Comparison of ENCODE assay signal across 8 cellular contexts in the genomic region with DNA sequence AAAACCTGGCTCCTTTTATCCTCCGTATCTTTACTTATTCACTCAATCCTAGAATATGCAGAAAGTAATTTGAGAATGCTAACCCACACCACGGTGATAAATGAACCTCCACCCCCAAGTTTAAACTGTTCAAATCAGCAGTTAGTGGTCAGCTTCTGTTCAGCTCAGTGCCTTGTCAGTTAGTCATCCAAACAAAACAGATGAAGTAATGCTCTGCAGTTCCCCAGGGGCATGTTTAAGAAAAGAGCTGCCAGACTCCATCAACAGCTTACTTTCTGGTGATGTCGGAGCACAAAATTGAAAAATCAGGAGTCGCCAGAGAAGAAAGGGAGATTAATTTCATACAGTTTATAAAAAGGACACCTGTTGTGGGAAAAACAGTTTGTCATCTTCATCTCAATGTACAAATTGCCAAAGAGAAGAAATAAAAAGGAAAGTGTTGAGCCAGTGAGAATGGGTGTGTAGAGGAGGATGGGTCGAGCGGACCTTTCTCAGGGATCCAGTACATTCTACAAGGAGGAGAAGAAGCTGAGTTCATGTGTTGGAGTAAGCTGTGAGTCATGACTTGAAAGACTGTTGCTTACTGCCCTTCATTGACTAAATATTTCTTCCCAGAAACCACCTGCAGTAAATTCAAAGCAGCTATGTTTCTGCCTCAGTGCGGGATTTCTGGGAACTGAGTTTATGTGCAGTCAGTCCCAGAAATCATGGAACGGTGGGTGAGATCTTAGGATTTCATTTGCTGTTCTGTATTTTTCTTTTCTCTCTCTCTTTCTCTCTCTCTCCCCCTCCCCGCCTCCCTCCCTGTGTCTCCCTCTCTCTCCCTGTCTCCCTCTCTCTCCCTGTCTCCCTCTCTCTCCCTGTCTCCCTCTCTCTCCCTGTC. TPM values are rescaled to one million over a fixed set of nuclear protein-coding genes. Genes with fewer than 3 reads are reported as not detected.
DNase-seq lines count a peak whose midpoint lies in the region; ATAC-seq, FAIRE-seq and TF ChIP-seq lines count a peak whose summit lies in the region.

No MANE protein-coding gene starts in this region.

- no peaks in the 10 kb centered on the region for H3K36me3 Mint-ChIP-seq in activated T-helper 17 cell treated with anti-CD3 and anti-CD28 coated beads, Interleukin-2, amount 50 U/mL, for 72 hours (ENCODE audit: low read depth)
- H3K36me3 Mint-ChIP-seq in activated T-helper 2 cell treated with anti-CD3 and anti-CD28 coated beads, Interferon-gamma antibody, Interleukin-2, Interleukin-4, amounts not matched to agents 10 μg/mL and 5 μg/mL and 100 μg/mL, durations not matched to agents 14 hours and 24 hours and 36 hours (ENCODE audit: low read depth), result no peaks in the 10 kb centered on the region
- H3K36me3 Mint-ChIP-seq in activated CD8-positive, alpha-beta T cell treated with anti-CD3 and anti-CD28 coated beads for 36 hours (ENCODE audit: low read depth), result no peaks in the 10 kb centered on the region

- POLR2A ChIA-PET in HepG2 (lab: Yijun Ruan, JAX), result interaction anchor here (0.8 to 1.3 kb wide), 2 partner anchors 9 to 11 kb away, joined by 3 to 4 read pairs; no protein-coding TSS in a partner anchor
- POLR2A ChIA-PET in activated CD8-positive, alpha-beta T cell treated with anti-CD3 and anti-CD28 coated beads for 36 hours (lab: Charles Lee), result no interaction called here

- H3K4me1 Mint-ChIP-seq in activated T-helper 17 cell treated with anti-CD3 and anti-CD28 coated beads, Interleukin-2, amount 50 U/mL, for 72 hours, result no peaks in the 10 kb centered on the region
- H3K4me1 Mint-ChIP-seq in activated T-helper 2 cell treated with anti-CD3 and anti-CD28 coated beads, Interferon-gamma antibody, Interleukin-2, Interleukin-4, amounts not matched to agents 10 μg/mL and 5 μg/mL and 100 μg/mL, durations not matched to agents 14 hours and 24 hours and 36 hours (ENCODE audit: low read depth), result no peaks in the 10 kb centered on the region
- peaks cover 6% of the 10 kb centered on the region for H3K4me1 Mint-ChIP-seq in activated CD8-positive, alpha-beta T cell treated with anti-CD3 and anti-CD28 coated beads for 36 hours (ENCODE audit: low read depth)

- peak overlapping the region; percentile 0; the same call in 1 of the 2 replicates for H3K4me3 ChIP-seq in GM12864 (ENCODE audit: low read depth, low read length)
- H3K4me3 ChIP-seq in HepG2 (replicated peaks in 1 of 3; ENCODE audit: insufficient read depth in 1 of 3, low read depth in 2 of 3, low read length in 3 of 3), result no peak overlapping the region

- TF ChIP-seq CTCF in GM12864 (IDR thresholded peaks at IDR 0.05; ENCODE audit: low read depth, low read length, missing control alignments), result no peak
- TF ChIP-seq CTCF in HepG2 (CRISPR knock-in tag; IDR thresholded peaks at IDR 0.05), result no peak
- TF ChIP-seq CTCF in activated CD8-positive, alpha-beta T cell treated with anti-CD3 and anti-CD28 coated beads for 36 hours (IDR thresholded peaks at IDR 0.05), result no peak

- no peak overlapping the region for H3K27ac ChIP-seq in HepG2 (ENCODE audit: extremely low read length, insufficient read depth, low read length)

- TF ChIP-seq RAD21 in HepG2 (CRISPR knock-in tag; IDR thresholded peaks at IDR 0.05), result no peak

- no peak overlapping the region for H3K4me3 Mint-ChIP-seq in activated T-helper 17 cell treated with anti-CD3 and anti-CD28 coated beads, Interleukin-2, amount 50 U/mL, for 72 hours
- no peak overlapping the region for H3K4me3 Mint-ChIP-seq in activated T-helper 2 cell treated with anti-CD3 and anti-CD28 coated beads, Interferon-gamma antibody, Interleukin-2, Interleukin-4, amounts not matched to agents 10 μg/mL and 5 μg/mL and 100 μg/mL, durations not matched to agents 14 hours and 24 hours and 36 hours (ENCODE audit: low read depth)
- no peak overlapping the region for H3K4me3 Mint-ChIP-seq in activated CD8-positive, alpha-beta T cell treated with anti-CD3 and anti-CD28 coated beads for 36 hours

- H2AFZ ChIP-seq in HepG2 (ENCODE audit: low read length), result no peak overlapping the region

- peaks cover 14% of the 10 kb centered on the region for H3K27me3 Mint-ChIP-seq in activated T-helper 17 cell treated with anti-CD3 and anti-CD28 coated beads, Interleukin-2, amount 50 U/mL, for 72 hours
- no peaks in the 10 kb centered on the region for H3K27me3 Mint-ChIP-seq in activated T-helper 2 cell treated with anti-CD3 and anti-CD28 coated beads, Interferon-gamma antibody, Interleukin-2, Interleukin-4, amounts not matched to agents 10 μg/mL and 5 μg/mL and 100 μg/mL, durations not matched to agents 14 hours and 24 hours and 36 hours (ENCODE audit: low read depth)
- H3K27me3 Mint-ChIP-seq in activated CD8-positive, alpha-beta T cell treated with anti-CD3 and anti-CD28 coated beads for 36 hours, result peaks cover 11% of the 10 kb centered on the region

- H3K27me3 ChIP-seq in HepG2 (ENCODE audit: control insufficient read depth in 1 of 2, insufficient read depth in 2 of 2, low read length in 2 of 2), result no peaks in the 10 kb centered on the region

- no peak overlapping the region for H3K9ac ChIP-seq in HepG2 (ENCODE audit: insufficient read depth, low read depth, low read length)

- CTCF ChIA-PET in HepG2 (lab: Yijun Ruan, JAX; ENCODE audit: low intra/inter-chr PET ratio, low total read pairs), result no interaction called here
- CTCF ChIA-PET in activated CD8-positive, alpha-beta T cell treated with anti-CD3 and anti-CD28 coated beads for 36 hours (lab: Charles Lee), result interaction anchor here (0.7 kb wide), 1 partner anchor 12 kb away, joined by 3 read pairs; no protein-coding TSS in a partner anchor

- in situ Hi-C loops in HepG2 (cut with HindIII; ENCODE audit: extremely low pct_ligation_motif_present, low pct_unique_long_range_greater_than_20kb), result no loop called here

- FAIRE-seq in H54 (lab: Jason Lieb, UNC) (peak; percentile 96), HepG2 (lab: Jason Lieb, UNC) (peak; percentile 54)

- peak; percentile 49 for ATAC-seq in activated T-helper 17 cell treated with anti-CD3 and anti-CD28 coated beads, Interleukin-2, amount 50 U/mL, for 72 hours (replicated peaks)
- peak; percentile 68 for ATAC-seq in HepG2
- no peak for ATAC-seq in activated CD8-positive, alpha-beta T cell treated with anti-CD3 and anti-CD28 coated beads for 36 hours

- TF ChIP-seq POLR2A in H54 (IDR thresholded peaks at IDR 0.05; ENCODE audit: low read depth, low read length), result no peak
- no peak for TF ChIP-seq POLR2A in HepG2 (IDR thresholded peaks at IDR 0.05; ENCODE audit: insufficient read depth in 1 of 2, low read depth in 2 of 2, low read length in 2 of 2)

- H3K4me1 ChIP-seq in HepG2 (ENCODE audit: insufficient read depth, low read length), result peaks cover 86% of the 10 kb centered on the region

- DNase-seq in GM12864 (ENCODE audit: low read depth) (no peak), H54 (ENCODE audit: insufficient read length, low spot score) (peak; percentile 61), LoVo (ENCODE audit: low spot score) (peak; percentile 58), HepG2 (ENCODE audit: low spot score) (peak; percentile 34), medulla oblongata (ENCODE audit: extremely low spot score) (no peak)
- no peak for DNase-seq in activated T-helper 2 cell treated with anti-CD3 and anti-CD28 coated beads, Interferon-gamma antibody, Interleukin-2, Interleukin-4, amounts not matched to agents 10 μg/mL and 5 μg/mL and 100 μg/mL, durations not matched to agents 14 hours and 24 hours and 36 hours (ENCODE audit: low spot score)
- no peak for DNase-seq in activated CD8-positive, alpha-beta T cell treated with anti-CD3 and anti-CD28 coated beads for 36 hours

- WGBS in HepG2 (ENCODE audit: low lambda C conversion rate), result 79% methylated on average over 9 of the region's 9 CpGs

- intact Hi-C loops in HepG2 (cut with micrococcal nuclease; ENCODE audit: unreplicated experiment), result no loop called here
- intact Hi-C loops in activated T-helper 2 cell treated with anti-CD3 and anti-CD28 coated beads, Interferon-gamma antibody, Interleukin-2, Interleukin-4, amounts not matched to agents 10 μg/mL and 5 μg/mL and 100 μg/mL, durations not matched to agents 14 hours and 24 hours and 36 hours (cut with micrococcal nuclease), result no loop called here
- intact Hi-C loops in activated CD8-positive, alpha-beta T cell treated with anti-CD3 and anti-CD28 coated beads for 36 hours (cut with micrococcal nuclease), result no loop called here

- H3K27ac Mint-ChIP-seq in activated T-helper 17 cell treated with anti-CD3 and anti-CD28 coated beads, Interleukin-2, amount 50 U/mL, for 72 hours, result no peak overlapping the region
- H3K27ac Mint-ChIP-seq in activated T-helper 2 cell treated with anti-CD3 and anti-CD28 coated beads, Interferon-gamma antibody, Interleukin-2, Interleukin-4, amounts not matched to agents 10 μg/mL and 5 μg/mL and 100 μg/mL, durations not matched to agents 14 hours and 24 hours and 36 hours, result no peak overlapping the region
- no peak overlapping the region for H3K27ac Mint-ChIP-seq in activated CD8-positive, alpha-beta T cell treated with anti-CD3 and anti-CD28 coated beads for 36 hours

- TF ChIP-seq EP300 in HepG2 (IDR thresholded peaks at IDR 0.05; ENCODE audit: low read depth in 2 of 2, low read length in 2 of 2) (no peak), HepG2 (CRISPR knock-in tag; IDR thresholded peaks at IDR 0.05; ENCODE audit: borderline replicate concordance) (no peak)

- peaks cover 97% of the 10 kb centered on the region for H3K79me2 ChIP-seq in HepG2 (ENCODE audit: insufficient read depth, low read length)

- peaks cover 52% of the 10 kb centered on the region for H4K20me1 ChIP-seq in HepG2 (ENCODE audit: insufficient read depth, low read length)

- no peaks in the 10 kb centered on the region for H3K9me3 Mint-ChIP-seq in activated T-helper 17 cell treated with anti-CD3 and anti-CD28 coated beads, Interleukin-2, amount 50 U/mL, for 72 hours
- H3K9me3 Mint-ChIP-seq in activated T-helper 2 cell treated with anti-CD3 and anti-CD28 coated beads, Interferon-gamma antibody, Interleukin-2, Interleukin-4, amounts not matched to agents 10 μg/mL and 5 μg/mL and 100 μg/mL, durations not matched to agents 14 hours and 24 hours and 36 hours, result no peaks in the 10 kb centered on the region
- H3K9me3 Mint-ChIP-seq in activated CD8-positive, alpha-beta T cell treated with anti-CD3 and anti-CD28 coated beads for 36 hours, result no peaks in the 10 kb centered on the region

- H3K4me2 ChIP-seq in HepG2 (ENCODE audit: low read depth, low read length), result peak overlapping the region; percentile 19; the same call in 1 of the 2 replicates

- H3K9me3 ChIP-seq in HepG2 (ENCODE audit: low read length), result no peaks in the 10 kb centered on the region

- BruUV-seq in HepG2 (replicated peaks; lab: Mats Ljungman, UMichigan), result no TSS peak

- H3K36me3 ChIP-seq in HepG2 (replicated peaks in 1 of 2; ENCODE audit: control insufficient read depth in 1 of 2, insufficient read depth in 2 of 2, low read length in 2 of 2), result no peaks in the 10 kb centered on the region

RNA-seq across cellular contexts. Expression of a gene that starts 13.7 kb away (rescaled TPM):
- 10 to 100 TPM; 13.6 to 21.5 TPM for total RNA-seq in activated T-helper 17 cell treated with anti-CD3 and anti-CD28 coated beads, Interleukin-2, amount 50 U/mL, for 72 hours
- 40.1 and 45.2 TPM in 2 replicates for total RNA-seq in HepG2 (2016; rRNA removed; fragmentation: Illumina TruSeq; extraction: Trizol)
- 21.2 and 24.0 TPM in 2 replicates for total RNA-seq in HepG2 (2016; cell fraction: cytosol; rRNA removed; fragmentation: Illumina TruSeq; extraction: Trizol; ENCODE audit: low read depth)
- 33.5 and 38.3 TPM in 2 replicates for total RNA-seq in HepG2 (2016; cell fraction: insoluble cytoplasmic fraction; rRNA removed; fragmentation: Illumina TruSeq; extraction: Trizol)
- 21.6 and 23.8 TPM in 2 replicates for total RNA-seq in HepG2 (2016; cell fraction: membrane; rRNA removed; fragmentation: Illumina TruSeq; extraction: Trizol)
- total RNA-seq in HepG2 (2016; cell fraction: nucleus; rRNA removed; fragmentation: Illumina TruSeq; extraction: Trizol), result 110 and 124 TPM in 2 replicates
- polyA plus RNA-seq in HepG2 (2011; rRNA removed), result 45.9 and 54.9 TPM in 2 replicates
- 21.6 and 26.5 TPM in 2 replicates for polyA plus RNA-seq in HepG2 (2011; cell fraction: cytosol; rRNA removed)
- polyA plus RNA-seq in HepG2 (2011; cell fraction: nucleus; rRNA removed), result 164 and 205 TPM in 2 replicates
- 38.4 and 43.8 TPM in 2 replicates for polyA plus RNA-seq in HepG2 (2012)
- polyA plus RNA-seq in HepG2 (2016; cell fraction: cytosol; fragmentation: Illumina TruSeq; extraction: Trizol; ENCODE audit: low read depth), result 0.63 and 1.0 TPM in 2 replicates
- polyA plus RNA-seq in HepG2 (2016; cell fraction: insoluble cytoplasmic fraction; fragmentation: Illumina TruSeq; extraction: Trizol; ENCODE audit: low read depth), result 11.0 and 18.7 TPM in 2 replicates
- polyA plus RNA-seq in HepG2 (2016; cell fraction: membrane; fragmentation: Illumina TruSeq; extraction: Trizol; ENCODE audit: low read depth), result 2.1 and 2.3 TPM in 2 replicates
- polyA plus RNA-seq in HepG2 (2016; cell fraction: nucleus; fragmentation: Illumina TruSeq; extraction: Trizol; ENCODE audit: insufficient read depth, low read depth), result 112 and 131 TPM in 2 replicates
- 240 and 302 TPM in 2 replicates for polyA minus RNA-seq in HepG2 (2011; rRNA and poly(A)+ RNA removed; ENCODE audit: low replicate concordance)
- 39.7 and 40.6 TPM in 2 replicates for polyA minus RNA-seq in HepG2 (2011; cell fraction: cytosol; rRNA and poly(A)+ RNA removed)
- polyA minus RNA-seq in HepG2 (2011; cell fraction: nucleus; rRNA and poly(A)+ RNA removed), result 318 and 321 TPM in 2 replicates
- total RNA-seq in activated T-helper 2 cell treated with anti-CD3 and anti-CD28 coated beads, Interferon-gamma antibody, Interleukin-2, Interleukin-4, amounts not matched to agents 10 μg/mL and 5 μg/mL and 100 μg/mL, durations not matched to agents 14 hours and 24 hours and 36 hours, result 28.7 and 30.1 TPM in 2 replicates
- 10 to 100 TPM; 11.4 to 11.5 TPM for total RNA-seq in activated CD8-positive, alpha-beta T cell treated with anti-CD3 and anti-CD28 coated beads for 36 hours

Comparison
In these comparisons a context has a peak if more than half of its experiments do, and no peak if none do; other contexts are left out.
1. DNase-seq: peak in H54 (single experiment), LoVo (single experiment) and HepG2 (single experiment); none in GM12864 (single experiment), medulla oblongata (single experiment), activated T-helper 2 cell treated with anti-CD3 and anti-CD28 coated beads, Interferon-gamma antibody, Interleukin-2, Interleukin-4, amounts not matched to agents 10 μg/mL and 5 μg/mL and 100 μg/mL, durations not matched to agents 14 hours and 24 hours and 36 hours (single experiment) and activated CD8-positive, alpha-beta T cell treated with anti-CD3 and anti-CD28 coated beads for 36 hours (single experiment).